In genomic region chr22:50716291-50717024, GRCh38 we compare ENCODE assay signal across 36 cellular contexts. TPM values are rescaled to one million over a fixed set of nuclear protein-coding genes. Genes with fewer than 3 reads are reported as not detected.
"Had no signal": no experiment of that assay in that cellular context is flagged by ENCODE, and none has a peak within 500 bp of the region (broad histone marks: within the 10 kb centered on the region; RNA-seq: fewer than 3 reads in every experiment).

No MANE protein-coding gene starts in this region.

- H3K9me3 ChIP-seq: MG63, SJCRH30 had no signal

- H3K4me3 ChIP-seq: K562, MG63, PC-9, SJCRH30, SK-N-MC had no signal

- H3K4me1 ChIP-seq: SJCRH30 had no signal

- FAIRE-seq: K562 had no signal

- H3K27me3 ChIP-seq: MG63 had no signal

- H3K27ac ChIP-seq: PC-9, SJCRH30, SK-N-MC had no signal

- DNase-seq: Kasumi-1, KG1, MG63, NCI-H1048, NCI-H1092 treated with DMSO at 0.1 percent for 48 hours, NCI-H1105 treated with DMSO at 0.1 percent for 48 hours, NCI-H1417, NCI-H1436, NCI-H146, NCI-H1694, NCI-H187, NCI-H1930, NCI-H2029 treated with DMSO at 0.1 percent for 48 hours, NCI-H2081 treated with DMSO at 0.1 percent for 48 hours, NCI-H2107, NCI-H2171, NCI-H226, NCI-H446 treated with DMSO at 0.1 percent for 48 hours, NCI-H510A, NCI-H524, NCI-H526, NCI-H69, NCI-H748 treated with DMSO at 0.1 percent for 48 hours, NCI-H82, PC-9, RPMI8226, SHP77, SIG-M5, SJCRH30 had no signal

- ATAC-seq: K562, Panc1, SK-N-SH treated with all-trans-retinoic acid at 6 μM for 48 hours had no signal

- H3K36me3 ChIP-seq: MG63, SJCRH30 had no signal

RNA-seq across cellular contexts. Expression of gene ACR, which starts 21.5 kb away (rescaled TPM):
- total RNA-seq: K562, M059J, OCI-LY7, PC-9, SJCRH30, SK-MEL-5 had no signal
